1 cellular context compared by ENCODE assay signal in the genomic region with DNA sequence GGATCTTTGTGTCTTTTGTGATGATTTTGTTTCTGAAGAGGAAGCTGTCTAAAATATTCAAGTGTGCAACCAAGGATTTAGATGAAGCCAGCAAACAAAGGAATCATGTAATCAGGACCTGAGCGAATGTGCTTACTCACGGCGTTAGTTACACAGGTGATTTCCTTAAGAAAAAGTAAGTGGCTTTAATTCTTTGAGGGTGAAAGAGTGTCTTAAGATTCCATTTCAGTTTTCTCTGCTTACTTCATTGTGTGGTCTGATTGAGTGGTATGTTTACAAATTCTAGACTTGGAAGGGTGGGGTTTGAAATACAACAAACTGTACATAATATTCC.
TF ChIP-seq lines count a peak whose summit lies in the region.

No MANE protein-coding gene starts in this region.

TF ChIP-seq in GM12878, 131 proteins besides CTCF, POLR2A, EP300 and RAD21 (continued from another document):
- no peak for TF ChIP-seq ZBTB4 (CRISPR knock-in tag; IDR thresholded peaks at IDR 0.05)
- no peak for TF ChIP-seq TCF12 (IDR thresholded peaks at IDR 0.05; ENCODE audit: low read depth, low read length)
- TF ChIP-seq CHD2 (IDR thresholded peaks at IDR 0.05; ENCODE audit: borderline replicate concordance, low read depth, low read length): no peak
- no peak for TF ChIP-seq IKZF1 (conservative IDR thresholded peaks at IDR 0.05)
- TF ChIP-seq, protein P1, sequence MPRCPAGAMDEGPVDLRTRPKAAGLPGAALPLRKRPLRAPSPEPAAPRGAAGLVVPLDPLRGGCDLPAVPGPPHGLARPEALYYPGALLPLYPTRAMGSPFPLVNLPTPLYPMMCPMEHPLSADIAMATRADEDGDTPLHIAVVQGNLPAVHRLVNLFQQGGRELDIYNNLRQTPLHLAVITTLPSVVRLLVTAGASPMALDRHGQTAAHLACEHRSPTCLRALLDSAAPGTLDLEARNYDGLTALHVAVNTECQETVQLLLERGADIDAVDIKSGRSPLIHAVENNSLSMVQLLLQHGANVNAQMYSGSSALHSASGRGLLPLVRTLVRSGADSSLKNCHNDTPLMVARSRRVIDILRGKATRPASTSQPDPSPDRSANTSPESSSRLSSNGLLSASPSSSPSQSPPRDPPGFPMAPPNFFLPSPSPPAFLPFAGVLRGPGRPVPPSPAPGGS (IDR thresholded peaks at IDR 0.05; ENCODE audit: borderline replicate concordance, insufficient read depth, low read depth, low read length, poor library complexity, severe bottlenecking): no peak
- TF ChIP-seq, protein P2, sequence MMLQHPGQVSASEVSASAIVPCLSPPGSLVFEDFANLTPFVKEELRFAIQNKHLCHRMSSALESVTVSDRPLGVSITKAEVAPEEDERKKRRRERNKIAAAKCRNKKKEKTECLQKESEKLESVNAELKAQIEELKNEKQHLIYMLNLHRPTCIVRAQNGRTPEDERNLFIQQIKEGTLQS (IDR thresholded peaks at IDR 0.05; ENCODE audit: borderline replicate concordance, extremely low read depth, low read depth, low read length): no peak
- TF ChIP-seq FOXM1 (IDR thresholded peaks at IDR 0.05; ENCODE audit: low read depth, low read length): no peak
- no peak for TF ChIP-seq RB1 (IDR thresholded peaks at IDR 0.05; ENCODE audit: borderline replicate concordance)
- TF ChIP-seq MEF2B (IDR thresholded peaks at IDR 0.05; ENCODE audit: partially characterized antibody, poor library complexity, severe bottlenecking): no peak
- TF ChIP-seq RCOR1 (conservative IDR thresholded peaks at IDR 0.05; ENCODE audit: low read depth, low read length): no peak
